Comparison of ENCODE assay signal across 28 cellular contexts in genomic region chr7:36090976-36091375, GRCh38.
"Had no signal": no experiment of that assay in that cellular context is flagged by ENCODE, and none has a peak within 500 bp of the region (broad histone marks: within the 10 kb centered on the region; RNA-seq: fewer than 3 reads in every experiment).

No MANE protein-coding gene starts in this region.

- H3K36me3 ChIP-seq: adrenal gland, ascending aorta, brain microvascular endothelial cell, gastrocnemius medialis, pancreas, spleen, transverse colon, vagina had no signal

- H2AFZ ChIP-seq: hepatocyte had no signal

- H3K4me1 ChIP-seq: ascending aorta, testis, transverse colon, vagina had no signal

- FAIRE-seq: pancreas, TTC549 had no signal

- H3K4me2 ChIP-seq: hepatocyte had no signal

- H3K27me3 ChIP-seq: adrenal gland, ascending aorta, brain microvascular endothelial cell, gastrocnemius medialis, hepatocyte, pancreas, spleen, testis, transverse colon, vagina had no signal

- H3K27ac ChIP-seq: adrenal gland, ascending aorta, brain microvascular endothelial cell, testis, transverse colon, vagina, VCaP had no signal

- H3K4me3 ChIP-seq: adrenal gland, ascending aorta, gastrocnemius medialis, hepatocyte, mucosa of descending colon, pancreas, spleen, testis, transverse colon, vagina had no signal

- H3K79me2 ChIP-seq: hepatocyte had no signal

- DNase-seq: activated CD4-positive, alpha-beta T cell treated with anti-CD3 and anti-CD28 coated beads for 4 hours; activated CD4-positive, alpha-beta T cell treated with anti-CD3 and anti-CD28 coated beads, Interleukin-2, amount 50 U/mL, for 4 hours; activated effector memory CD4-positive, alpha-beta T cell treated with Interleukin-2 at 50 U/mL for 16 hours; activated naive CD4-positive, alpha-beta T cell treated with Interleukin-2 at 50 U/mL for 16 hours; activated T-cell treated with anti-CD3 and anti-CD28 coated beads for 4 hours; adrenal gland; brain microvascular endothelial cell; cortex of kidney; effector memory CD8-positive, alpha-beta T cell; erythroblast; gastrocnemius medialis; islet precursor cell; left cardiac atrium; left ventricle myocardium superior; mucosa of descending colon; naive B cell; pancreas; right cardiac atrium; spleen; stimulated activated naive CD4-positive, alpha-beta T cell treated with Interleukin-2 at 50 U/mL for 16 hours; T-helper 9 cell; testis; transverse colon had no signal

- H3K9me3 ChIP-seq: adrenal gland, ascending aorta, gastrocnemius medialis, mucosa of descending colon, pancreas, testis, transverse colon, vagina had no signal
